1 cellular context compared by ENCODE assay signal in genomic region chr6:36609582-36609981, GRCh38.
A peak's percentile ranks its signal among the peaks of the same experiment; 100 is the strongest.
TF ChIP-seq lines count a peak whose summit lies in the region.

No MANE protein-coding gene starts in this region.

TF ChIP-seq in HepG2, 621 proteins besides CTCF, POLR2A, EP300 and RAD21 (continued from another document and continues in another):
- TF ChIP-seq HNRNPUL1 (IDR thresholded peaks at IDR 0.05; ENCODE audit: low read depth, low read length), result no peak
- 0 out of 2 replicates have a peak, but pooled peaks have one; percentile 2 for TF ChIP-seq POGK (CRISPR knock-in tag; conservative IDR thresholded peaks at IDR 0.05)
- no peak for TF ChIP-seq ZNF546 (CRISPR knock-in tag; conservative IDR thresholded peaks at IDR 0.05)
- no peak for TF ChIP-seq NFKB2 (CRISPR knock-in tag; IDR thresholded peaks at IDR 0.05; ENCODE audit: borderline replicate concordance)
- TF ChIP-seq ZNF782 (CRISPR knock-in tag; IDR thresholded peaks at IDR 0.05; ENCODE audit: borderline replicate concordance), result no peak
- TF ChIP-seq LCORL (IDR thresholded peaks at IDR 0.05), result no peak
- no peak for TF ChIP-seq LCORL (CRISPR knock-in tag; IDR thresholded peaks at IDR 0.05)
- TF ChIP-seq POGZ (CRISPR knock-in tag; IDR thresholded peaks at IDR 0.05), result 0 out of 2 replicates have a peak, but pooled peaks have one; percentile 3
- peak; percentile 27 for TF ChIP-seq RBM22 (optimal IDR thresholded peaks at IDR 0.05; ENCODE audit: low read length)
- no peak for TF ChIP-seq KMT2A (CRISPR knock-in tag; IDR thresholded peaks at IDR 0.05)
- no peak for TF ChIP-seq RORA (CRISPR knock-in tag; IDR thresholded peaks at IDR 0.05)
- peak; percentile 11; the same call in 1 of the 2 replicates for TF ChIP-seq ZNF441 (CRISPR knock-in tag; IDR thresholded peaks at IDR 0.05; ENCODE audit: borderline replicate concordance)
- TF ChIP-seq BCL6 (CRISPR knock-in tag; IDR thresholded peaks at IDR 0.05), result peak; percentile 3; the same call in 1 of the 2 replicates
- 0 out of 2 replicates have a peak, but pooled peaks have one; percentile 59 for TF ChIP-seq ZBTB4 (CRISPR knock-in tag; IDR thresholded peaks at IDR 0.05; ENCODE audit: borderline replicate concordance)
- TF ChIP-seq ASH2L (IDR thresholded peaks at IDR 0.05; ENCODE audit: insufficient read length, low read depth, low read length), result peak; percentile 1
- TF ChIP-seq ESRRA (CRISPR knock-in tag; IDR thresholded peaks at IDR 0.05; ENCODE audit: low read depth), result 0 out of 2 replicates have a peak, but pooled peaks have one; percentile 20
- no peak for TF ChIP-seq TP53 (CRISPR knock-in tag; conservative IDR thresholded peaks at IDR 0.05)
- 0 out of 2 replicates have a peak, but pooled peaks have one; percentile 6 for TF ChIP-seq ZMAT3 (CRISPR knock-in tag; conservative IDR thresholded peaks at IDR 0.05)
- no peak for TF ChIP-seq TRIM22 (IDR thresholded peaks at IDR 0.05)
- TF ChIP-seq SSRP1 (CRISPR knock-in tag; IDR thresholded peaks at IDR 0.05), result 0 out of 2 replicates have a peak, but pooled peaks have one; percentile 5
- TF ChIP-seq ZNF567 (CRISPR knock-in tag; IDR thresholded peaks at IDR 0.05; ENCODE audit: borderline replicate concordance), result 0 out of 2 replicates have a peak, but pooled peaks have one; percentile 1
- TF ChIP-seq GRHL1 (CRISPR knock-in tag; conservative IDR thresholded peaks at IDR 0.05), result no peak
- no peak for TF ChIP-seq NONO (IDR thresholded peaks at IDR 0.05)
- TF ChIP-seq NONO (CRISPR knock-in tag; conservative IDR thresholded peaks at IDR 0.05), result 0 out of 2 replicates have a peak, but pooled peaks have one; percentile 6
- no peak for TF ChIP-seq ZNF230 (CRISPR knock-in tag; IDR thresholded peaks at IDR 0.05)
- no peak for TF ChIP-seq ZSCAN30 (CRISPR knock-in tag; IDR thresholded peaks at IDR 0.05)
- peak; percentile 3 for TF ChIP-seq ZNF18 (CRISPR knock-in tag; IDR thresholded peaks at IDR 0.05; ENCODE audit: insufficient replicate concordance)
- no peak for TF ChIP-seq ZNF790 (CRISPR knock-in tag; IDR thresholded peaks at IDR 0.05; ENCODE audit: borderline replicate concordance)
- TF ChIP-seq NFRKB (IDR thresholded peaks at IDR 0.05), result no peak
- TF ChIP-seq ISL2 (CRISPR knock-in tag; IDR thresholded peaks at IDR 0.05), result no peak; the same call in 1 of the 2 replicates
- peak in 1 of 2 experiments; percentile 8; a peak in 1 of 4 replicates for TF ChIP-seq ATF4 (CRISPR knock-in tag; IDR thresholded peaks at IDR 0.05)
- TF ChIP-seq NFKBIZ (CRISPR knock-in tag; IDR thresholded peaks at IDR 0.05), result no peak
- no peak for TF ChIP-seq TIGD3 (CRISPR knock-in tag; IDR thresholded peaks at IDR 0.05; ENCODE audit: borderline replicate concordance)
- no peak for TF ChIP-seq ETV6 (CRISPR knock-in tag; conservative IDR thresholded peaks at IDR 0.05)
- TF ChIP-seq ZNF770 (CRISPR knock-in tag; IDR thresholded peaks at IDR 0.05), result no peak
- TF ChIP-seq MIER2 (CRISPR knock-in tag; IDR thresholded peaks at IDR 0.05), result no peak
- TF ChIP-seq TBX2 (CRISPR knock-in tag; IDR thresholded peaks at IDR 0.05; ENCODE audit: borderline replicate concordance), result 0 out of 2 replicates have a peak, but pooled peaks have one; percentile 8
- no peak for TF ChIP-seq MXD1 (CRISPR knock-in tag; IDR thresholded peaks at IDR 0.05)
- no peak for TF ChIP-seq KDM5A (IDR thresholded peaks at IDR 0.05; ENCODE audit: borderline replicate concordance, low read length)
- TF ChIP-seq CCDC6 (CRISPR knock-in tag; IDR thresholded peaks at IDR 0.05), result no peak
- TF ChIP-seq POLR2AphosphoS2 (IDR thresholded peaks at IDR 0.05; ENCODE audit: low read depth, low read length), result 0 out of 2 replicates have a peak, but pooled peaks have one; percentile 18
- no peak for TF ChIP-seq FOXO1 (CRISPR knock-in tag; IDR thresholded peaks at IDR 0.05)
- no peak for TF ChIP-seq SMAD1 (CRISPR knock-in tag; IDR thresholded peaks at IDR 0.05; ENCODE audit: borderline replicate concordance, low read depth)
- TF ChIP-seq TFDP1 (CRISPR knock-in tag; IDR thresholded peaks at IDR 0.05; ENCODE audit: borderline replicate concordance), result no peak
- TF ChIP-seq ZNF501 (CRISPR knock-in tag; IDR thresholded peaks at IDR 0.05), result 0 out of 2 replicates have a peak, but pooled peaks have one; percentile 9
- TF ChIP-seq RFX5 (IDR thresholded peaks at IDR 0.05; ENCODE audit: low read depth, low read length), result no peak
- no peak for TF ChIP-seq ZBTB7A (CRISPR knock-in tag; IDR thresholded peaks at IDR 0.05)
- TF ChIP-seq ZNF234 (CRISPR knock-in tag; conservative IDR thresholded peaks at IDR 0.05), result no peak
- peak; percentile 10 for TF ChIP-seq AGO2 (optimal IDR thresholded peaks at IDR 0.05; ENCODE audit: low read depth, low read length)
